ENCODE assay signal across 15 cellular contexts in the genomic region with DNA sequence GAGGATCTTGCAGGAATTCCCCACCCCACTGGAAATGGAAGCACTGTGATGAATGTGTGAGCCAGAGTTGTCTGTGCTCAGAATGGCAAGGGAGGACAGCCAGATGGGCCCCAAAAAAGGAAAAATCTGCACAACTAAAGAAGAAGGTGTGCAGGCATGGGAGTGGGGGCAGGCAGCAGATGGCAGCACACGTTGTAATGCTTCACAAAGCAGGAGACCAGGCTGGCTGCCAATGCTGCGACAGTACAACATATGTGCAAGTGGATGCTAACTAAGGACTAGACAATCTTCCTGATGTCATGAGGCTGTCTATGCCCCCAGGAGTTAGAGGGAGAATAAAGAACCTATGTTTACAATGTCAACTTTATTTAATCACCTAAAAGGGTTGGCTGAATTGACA. TPM values are rescaled to one million over a fixed set of nuclear protein-coding genes. Genes with fewer than 3 reads are reported as not detected.
DNase-seq lines count a peak whose midpoint lies in the region; ATAC-seq and TF ChIP-seq lines count a peak whose summit lies in the region.
"Had no signal": no experiment of that assay in that cellular context is flagged by ENCODE, and none has a peak within 500 bp of the region (broad histone marks: within the 10 kb centered on the region; RNA-seq: fewer than 3 reads in every experiment).

No MANE protein-coding gene starts in this region.

- ATAC-seq in lower lobe of right lung: no peak
- ATAC-seq in stimulated activated memory B cell treated with anti-CD40 and anti-IgM and Interleukin-4, amounts not matched to agents 10 μg/mL and 1 μg/mL and 100 μg/mL, for 72 hours: no peak
- ATAC-seq: K562 had no signal

- H3K4me1 ChIP-seq in ascending aorta (peaks cover 11 to 42% of the 10 kb centered on the region in 2 donors), lower lobe of right lung (no peaks in the 10 kb centered on the region)
- H3K4me1 ChIP-seq: BLaER1 had no signal

- intact Hi-C loops in ascending aorta (cut with DNase I): loop anchor here (10.0 kb wide), 1 partner anchor 664 kb away; the partner anchor contains the start of gene UXS1
- intact Hi-C loops in lower lobe of right lung (cut with DNase I): no loop called here

- no peaks in the 10 kb centered on the region for H3K36me3 Mint-ChIP-seq in stimulated activated memory B cell treated with anti-CD40 and anti-IgM and Interleukin-4, amounts not matched to agents 10 μg/mL and 1 μg/mL and 100 μg/mL, for 72 hours
- H3K36me3 Mint-ChIP-seq: CD8-positive, alpha-beta memory T cell had no signal

- DNase-seq in DMS53 (lab: John Stamatoyannopoulos, UW) (peak; percentile 19), DMS53 treated with DMSO at 0.1 percent for 48 hours (lab: John Stamatoyannopoulos, UW; ENCODE audit: unreplicated experiment) (no peak), DMS 273 (lab: John Stamatoyannopoulos, UW; ENCODE audit: unreplicated experiment) (peak; percentile 92), HFF-Myc (ENCODE audit: extremely low read depth, low read depth) (no peak), ascending aorta (ENCODE audit: low spot score in 2 of 2) (no peak), lower lobe of right lung (no peak), glomerular visceral epithelial cell (ENCODE audit: extremely low spot score) (no peak)
- DNase-seq: CD8-positive, alpha-beta memory T cell; GF-D8; GM23248; H7 had no signal

- H3K4me3 ChIP-seq in HFF-Myc (replicated peaks; ENCODE audit: low read depth, low read length) (no peak overlapping the region), ascending aorta (no peak overlapping the region), lower lobe of right lung (no peak overlapping the region)
- H3K4me3 ChIP-seq: BLaER1, GM23248, K562 had no signal

- TF ChIP-seq CTCF in HFF-Myc (IDR thresholded peaks at IDR 0.05; ENCODE audit: low read depth, low read length, missing control alignments) (peak; percentile 6), ascending aorta (IDR thresholded peaks at IDR 0.05) (no peak), lower lobe of right lung (IDR thresholded peaks at IDR 0.05) (no peak)

- H3K9me3 ChIP-seq in ascending aorta (peaks cover 0 to 6% of the 10 kb centered on the region in 2 donors), lower lobe of right lung (no peaks in the 10 kb centered on the region)
- H3K9me3 ChIP-seq: BLaER1 had no signal

- no peak overlapping the region for H3K4me3 Mint-ChIP-seq in stimulated activated memory B cell treated with anti-CD40 and anti-IgM and Interleukin-4, amounts not matched to agents 10 μg/mL and 1 μg/mL and 100 μg/mL, for 72 hours
- H3K4me3 Mint-ChIP-seq: CD8-positive, alpha-beta memory T cell had no signal

- H3K4me1 Mint-ChIP-seq in stimulated activated memory B cell treated with anti-CD40 and anti-IgM and Interleukin-4, amounts not matched to agents 10 μg/mL and 1 μg/mL and 100 μg/mL, for 72 hours: no peaks in the 10 kb centered on the region
- H3K4me1 Mint-ChIP-seq: CD8-positive, alpha-beta memory T cell had no signal

- H3K36me3 ChIP-seq in ascending aorta (no peaks in the 10 kb centered on the region), lower lobe of right lung (no peaks in the 10 kb centered on the region)
- H3K36me3 ChIP-seq: BLaER1 had no signal

- H3K9me3 Mint-ChIP-seq in stimulated activated memory B cell treated with anti-CD40 and anti-IgM and Interleukin-4, amounts not matched to agents 10 μg/mL and 1 μg/mL and 100 μg/mL, for 72 hours: peaks cover 15% of the 10 kb centered on the region

- H3K27ac Mint-ChIP-seq in stimulated activated memory B cell treated with anti-CD40 and anti-IgM and Interleukin-4, amounts not matched to agents 10 μg/mL and 1 μg/mL and 100 μg/mL, for 72 hours: no peak overlapping the region
- H3K27ac Mint-ChIP-seq: CD8-positive, alpha-beta memory T cell had no signal

- no peaks in the 10 kb centered on the region for H3K27me3 Mint-ChIP-seq in stimulated activated memory B cell treated with anti-CD40 and anti-IgM and Interleukin-4, amounts not matched to agents 10 μg/mL and 1 μg/mL and 100 μg/mL, for 72 hours

- H3K27me3 ChIP-seq in ascending aorta: no peaks in the 10 kb centered on the region
- H3K27me3 ChIP-seq in lower lobe of right lung (ENCODE audit: low read depth): no peaks in the 10 kb centered on the region
- H3K27me3 ChIP-seq: BLaER1 had no signal

- H3K27ac ChIP-seq in ascending aorta: peak overlapping the region; percentile 19 to 60
- no peak overlapping the region for H3K27ac ChIP-seq in lower lobe of right lung
- H3K27ac ChIP-seq: 22Rv1, BLaER1, GM23248 had no signal

RNA-seq across cellular contexts. Expression of gene ST6GAL2, which starts 27.2 kb away (rescaled TPM):
- total RNA-seq in ascending aorta: 55.5 TPM
- 0.92 TPM for total RNA-seq in lower lobe of right lung
- total RNA-seq: CD8-positive, alpha-beta memory T cell; GM23248; K562 had no signal

Comparison
In these comparisons a context has a peak if more than half of its experiments do, and no peak if none do; other contexts are left out.
1. DNase-seq: peak in DMS53 (single experiment) and DMS 273 (single experiment); none in DMS53 treated with DMSO at 0.1 percent for 48 hours (single experiment), HFF-Myc (single experiment), ascending aorta (0 of 2), lower lobe of right lung (single experiment) and glomerular visceral epithelial cell (single experiment).
2. RNA of gene ST6GAL2, which starts 27.2 kb away (total RNA-seq): 55.5 TPM in ascending aorta (single experiment); 0.92 TPM in lower lobe of right lung (single experiment); every median in the first group is over 10 times any median in the second.